ENCODE assay signal across 23 cellular contexts in the genomic region with DNA sequence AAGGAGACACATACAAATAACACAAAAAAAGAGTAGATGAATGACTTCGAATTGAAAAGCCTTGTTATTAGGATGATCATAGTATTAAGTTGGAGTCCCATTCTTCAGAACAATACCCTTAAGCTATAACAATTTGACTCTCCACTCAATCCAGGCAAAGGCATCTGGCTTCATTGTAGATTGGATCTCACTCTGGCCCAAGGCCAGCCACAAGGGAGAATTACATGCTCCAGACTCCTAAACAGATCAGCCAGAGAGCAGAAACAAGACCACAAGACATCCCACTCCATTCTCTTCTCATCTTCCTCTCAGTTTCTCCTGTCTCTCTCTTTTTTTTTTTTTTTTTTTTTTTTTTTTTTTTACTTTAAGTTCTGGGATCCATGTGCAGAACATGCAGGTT.
"Had no signal": no experiment of that assay in that cellular context is flagged by ENCODE, and none has a peak within 500 bp of the region (broad histone marks: within the 10 kb centered on the region; RNA-seq: fewer than 3 reads in every experiment).

No MANE protein-coding gene starts in this region.

- H3K36me3 ChIP-seq: left ventricle myocardium inferior, pancreas, prostate gland, stomach, thyroid gland, transverse colon, upper lobe of left lung, vagina had no signal

- H3K9me3 ChIP-seq: left ventricle myocardium inferior, pancreas, prostate gland, stomach, testis, thyroid gland, transverse colon, upper lobe of left lung, vagina had no signal

- H3K4me1 ChIP-seq: prostate gland, transverse colon, upper lobe of left lung, vagina had no signal

- H3K4me3 ChIP-seq: left ventricle myocardium inferior, lung, pancreas, prostate gland, skin epidermis, stomach, testis, thyroid gland, transverse colon, upper lobe of left lung, vagina had no signal

- H3K27ac ChIP-seq: left ventricle myocardium inferior, pancreas, prostate gland, skin epidermis, stomach, testis, thyroid gland, transverse colon, upper lobe of left lung, vagina had no signal

- H3K27me3 ChIP-seq: pancreas, stomach, testis, thyroid gland, transverse colon, upper lobe of left lung, vagina had no signal

- DNase-seq: hippocampal formation; kidney; left colon; left ventricle myocardium inferior; naive thymus-derived CD8-positive, alpha-beta T cell; pancreas; retina; right cardiac atrium; stimulated activated CD4-positive, alpha-beta T cell treated with anti-CD3 and anti-CD28 coated beads, Interleukin-12 subunit alpha, Interleukin-12 subunit beta, amount 100 ng/mL, for 4 hours; stimulated activated CD4-positive, alpha-beta T cell treated with anti-CD3 and anti-CD28 coated beads, Interleukin-15, amount 100 ng/mL, for 24 hours; stimulated activated CD4-positive, alpha-beta T cell treated with anti-CD3 and anti-CD28 coated beads, Interleukin-2, amount 100 ng/mL, for 24 hours; stimulated activated CD4-positive, alpha-beta T cell treated with anti-CD3 and anti-CD28 coated beads, Interleukin-4, amount 100 ng/mL, for 1 hour; stimulated activated naive B cell treated with anti-CD40 and anti-IgM and Interleukin-4, amounts not matched to agents 10 μg/mL and 1 μg/mL and 100 μg/mL, for 72 hours; stimulated activated naive CD8-positive, alpha-beta T cell treated with anti-CD3 and anti-CD28 coated beads, Interleukin-15, Interleukin-2, amounts not matched to agents 100 U/mL and 50 U/mL, for 24 hours; stomach; testis; thyroid gland; transverse colon; upper lobe of left lung had no signal
